ENCODE assay signal across 33 cellular contexts in genomic region chr20:14792915-14793314, GRCh38.
"Had no signal": no experiment of that assay in that cellular context is flagged by ENCODE, and none has a peak within 500 bp of the region (broad histone marks: within the 10 kb centered on the region; RNA-seq: fewer than 3 reads in every experiment).

No MANE protein-coding gene starts in this region.

- H3K4me1 Mint-ChIP-seq: activated B cell treated with CpG ODN at 0.5 μM for 24 hours; activated T-helper 17 cell treated with anti-CD3 and anti-CD28 coated beads, Interleukin-2, amount 50 U/mL, for 72 hours; central memory CD8-positive, alpha-beta T cell; endodermal cell; T-helper 17 cell had no signal

- H3K36me3 ChIP-seq: brain microvascular endothelial cell, WERI-Rb-1 had no signal

- FAIRE-seq: astrocyte, bronchial epithelial cell, frontal cortex had no signal

- H3K27ac ChIP-seq: brain microvascular endothelial cell, coronary artery, WERI-Rb-1 had no signal

- ATAC-seq: activated CD4-positive, CD25-positive, alpha-beta regulatory T cell treated with anti-CD3 and anti-CD28 coated beads, Interleukin-2, amount 50 U/mL, for 24 hours; activated CD8-positive, alpha-beta T cell treated with anti-CD3 and anti-CD28 coated beads for 36 hours; activated T-cell treated with anti-CD3 and anti-CD28 coated beads, Interleukin-2, amount 50 U/mL, for 4 hours; activated T-helper 17 cell treated with anti-CD3 and anti-CD28 coated beads, Interleukin-2, amount 50 U/mL, for 72 hours; esophagus mucosa; T-helper 17 cell had no signal

- H3K27me3 ChIP-seq: brain microvascular endothelial cell, dorsolateral prefrontal cortex had no signal

- DNase-seq: activated B cell treated with CpG ODN at 0.5 μM for 24 hours; activated CD4-positive, alpha-beta T cell treated with anti-CD3 and anti-CD28 coated beads for 48 hours; activated CD4-positive, alpha-beta T cell treated with anti-CD3 and anti-CD28 coated beads, Interleukin-2, amount 50 U/mL, for 1 hour; activated CD4-positive, alpha-beta T cell treated with anti-CD3 and anti-CD28 coated beads, Interleukin-2, amount 50 U/mL, for 48 hours; activated CD8-positive, alpha-beta memory T cell treated with anti-CD3 and anti-CD28 coated beads for 24 hours; activated CD8-positive, alpha-beta T cell treated with anti-CD3 and anti-CD28 coated beads for 36 hours; activated effector memory CD4-positive, alpha-beta T cell treated with Interleukin-2 at 50 U/mL for 16 hours; activated gamma-delta T cell treated with Interleukin-2 at 50 U/mL for 16 hours; activated naive CD4-positive, alpha-beta T cell treated with anti-CD3 and anti-CD28 coated beads, Interleukin-2, amount 50 U/mL, for 16 hours; activated naive CD4-positive, alpha-beta T cell treated with Interleukin-2 at 50 U/mL for 16 hours; activated T-cell treated with anti-CD3 and anti-CD28 coated beads, Interleukin-2, amount 50 U/mL, for 4 hours; amniotic stem cell; anterior cingulate cortex; brain microvascular endothelial cell; dorsolateral prefrontal cortex; effector memory CD4-positive, alpha-beta T cell; endodermal cell; foreskin fibroblast; T-helper 1 cell; T-helper 17 cell; T1000; WERI-Rb-1 had no signal

- H3K27me3 Mint-ChIP-seq: activated CD8-positive, alpha-beta T cell treated with anti-CD3 and anti-CD28 coated beads for 36 hours; activated naive CD8-positive, alpha-beta T cell; activated T-helper 17 cell treated with anti-CD3 and anti-CD28 coated beads, Interleukin-2, amount 50 U/mL, for 72 hours; central memory CD8-positive, alpha-beta T cell; dendritic cell treated with granulocyte-macrophage colony-stimulating factor and Interleukin-4, amounts not matched to agents 40 ng/mL and 50 ng/mL, for 4 days; T-helper 17 cell had no signal

- H3K36me3 Mint-ChIP-seq: activated naive CD8-positive, alpha-beta T cell had no signal

- H3K9me3 Mint-ChIP-seq: activated B cell treated with CpG ODN at 0.5 μM for 24 hours; activated CD8-positive, alpha-beta T cell treated with anti-CD3 and anti-CD28 coated beads for 36 hours; endodermal cell had no signal

- H3K27ac Mint-ChIP-seq: activated B cell treated with CpG ODN at 0.5 μM for 24 hours; activated CD8-positive, alpha-beta T cell treated with anti-CD3 and anti-CD28 coated beads for 36 hours; activated naive CD8-positive, alpha-beta T cell; activated T-helper 17 cell treated with anti-CD3 and anti-CD28 coated beads, Interleukin-2, amount 50 U/mL, for 72 hours; dendritic cell treated with granulocyte-macrophage colony-stimulating factor and Interleukin-4, amounts not matched to agents 40 ng/mL and 50 ng/mL, for 4 days; endodermal cell; T-helper 17 cell; T-helper 2 cell treated with Interferon-gamma antibody and Interleukin-4, amounts not matched to agents 5 μg/mL and 100 μg/mL, for 36 hours had no signal

- H3K4me3 ChIP-seq: coronary artery, dorsolateral prefrontal cortex had no signal

- H3K4me3 Mint-ChIP-seq: activated B cell treated with CpG ODN at 0.5 μM for 24 hours; activated CD8-positive, alpha-beta T cell treated with anti-CD3 and anti-CD28 coated beads for 36 hours; activated naive CD8-positive, alpha-beta T cell; activated T-cell treated with anti-CD3 and anti-CD28 coated beads, Interleukin-2, amount 50 U/mL, for 4 hours; activated T-helper 17 cell treated with anti-CD3 and anti-CD28 coated beads, Interleukin-2, amount 50 U/mL, for 72 hours; central memory CD8-positive, alpha-beta T cell; dendritic cell treated with granulocyte-macrophage colony-stimulating factor and Interleukin-4, amounts not matched to agents 40 ng/mL and 50 ng/mL, for 4 days; endodermal cell; T-helper 17 cell; T-helper 2 cell treated with Interferon-gamma antibody and Interleukin-4, amounts not matched to agents 5 μg/mL and 100 μg/mL, for 36 hours had no signal
